ENCODE assay signal across 8 cellular contexts in genomic region chrX:101390664-101391525, GRCh38. TPM values are rescaled to one million over a fixed set of nuclear protein-coding genes. Genes with fewer than 3 reads are reported as not detected.
A peak's percentile ranks its signal among the peaks of the same experiment; 100 is the strongest.
DNase-seq lines count a peak whose midpoint lies in the region; ATAC-seq and TF ChIP-seq lines count a peak whose summit lies in the region.

RPL36A (plus strand) TSS chrX:101391011; CDS start chrX:101391044, 33 bp downstream.

- 31 to 44% (median 41%) methylated on average over 47 of the region's 47 CpGs for WGBS in ovary, 3 donors
- WGBS in thyroid gland, 2 donors, result 1% methylated on average over 13 to 20 of the region's 47 CpGs

- peak; percentile 91 for TF ChIP-seq POLR2A in NB4 (IDR thresholded peaks at IDR 0.05; ENCODE audit: extremely low read depth, insufficient read length)
- peak; percentile 74 for TF ChIP-seq POLR2A in ovary (IDR thresholded peaks at IDR 0.05)
- peak in 1 of 2 donors; percentile 77 for TF ChIP-seq POLR2A in thyroid gland (IDR thresholded peaks at IDR 0.05)

- H3K27ac ChIP-seq in SK-N-MC (peak within 1 kb of the TSS; percentile 88), ovary (peak within 1 kb of the TSS; percentile 1 to 59), thyroid gland (peak within 1 kb of the TSS; percentile 30 to 69 (median 58))

- H3K36me3 ChIP-seq in SK-N-MC (ENCODE audit: insufficient read depth, low read length) (peaks cover 39% of the 10 kb centered on the region), ovary (no peaks in the 10 kb centered on the region), thyroid gland (no peaks in the 10 kb centered on the region)

- H3K9me3 ChIP-seq in SK-N-MC (ENCODE audit: low read depth, low read length) (no peaks in the 10 kb centered on the region), ovary (no peaks in the 10 kb centered on the region), thyroid gland (no peaks in the 10 kb centered on the region)

- H3K27me3 ChIP-seq in ovary, result no peaks in the 10 kb centered on the region
- no peaks in the 10 kb centered on the region for H3K27me3 ChIP-seq in thyroid gland

- no peak for TF ChIP-seq EP300 in ovary (IDR thresholded peaks at IDR 0.05)

- TF ChIP-seq CTCF in NB4 (IDR thresholded peaks at IDR 0.05; ENCODE audit: low read depth, low read length), result peak; percentile 58
- TF ChIP-seq CTCF in ovary (IDR thresholded peaks at IDR 0.05), result peak; percentile 48 to 52 (median 49)
- TF ChIP-seq CTCF in thyroid gland (IDR thresholded peaks at IDR 0.05), result peak in 4 of 6 experiments; percentile 51 to 69 (median 64)

- ATAC-seq in HG02571 (IDR thresholded peaks at IDR 0.05; ENCODE audit: unreplicated experiment), result peak; percentile 81

- DNase-seq in NB4 (ENCODE audit: low read depth) (peak; percentile 96), SK-N-MC (ENCODE audit: low read depth, low spot score) (peak; percentile 83), head of caudate nucleus (peak; percentile 74 to 93 (median 84)), ovary (peak; percentile 76 to 87 (median 83)), thyroid gland (peak; percentile 84)
- DNase-seq in activated naive CD4-positive, alpha-beta T cell treated with anti-CD3 and anti-CD28 coated beads, Interleukin-2, amount 50 U/mL, for 16 hours, result peak; percentile 85

- H3K4me1 ChIP-seq in ovary (ENCODE audit: insufficient read depth), result no peaks in the 10 kb centered on the region
- no peaks in the 10 kb centered on the region for H3K4me1 ChIP-seq in thyroid gland

- intact Hi-C loops in head of caudate nucleus (cut with DNase I) (no loop called here), ovary (cut with DNase I) (no loop called here), thyroid gland (cut with DNase I) (no loop called here)

- H3K9ac ChIP-seq in SK-N-MC (ENCODE audit: insufficient read length), result peak within 1 kb of the TSS; percentile 99

- peak within 1 kb of the TSS; percentile 86 for H3K4me3 ChIP-seq in GM08714 (ENCODE audit: low read length)
- H3K4me3 ChIP-seq in NB4 (ENCODE audit: low read depth, low read length), result peak within 1 kb of the TSS; percentile 99
- H3K4me3 ChIP-seq in SK-N-MC, result peak within 1 kb of the TSS; percentile 86
- H3K4me3 ChIP-seq in ovary, result peak within 1 kb of the TSS; percentile 44
- H3K4me3 ChIP-seq in thyroid gland (replicated peaks in 1 of 3), result peak within 1 kb of the TSS; percentile 9 to 51 (median 30)

RNA-seq across cellular contexts. Expression of gene RPL36A, which starts in this region (rescaled TPM):
- total RNA-seq in ovary, result 1,000 to 10,000 TPM in 1 of 7 donors, 100 to 1,000 TPM in 6; 405 to 2,882 (median 518) TPM
- polyA plus RNA-seq in ovary, result 1,000 to 10,000 TPM; 3,045 to 5,275 TPM
- 1,000 to 10,000 TPM in 2 of 4 donors, 100 to 1,000 TPM in 2; 258 to 2,076 (median 1,246) TPM for total RNA-seq in thyroid gland

Comparison
In these comparisons a context has a peak if more than half of its experiments do, and no peak if none do; other contexts are left out.
1. Peak in every context shown above with its lines: DNase-seq, ATAC-seq, H3K4me3 ChIP-seq and H3K27ac ChIP-seq.
2. H3K4me3 ChIP-seq: peak in every context shown above with its lines; median percentile 99 in NB4; 86 in GM08714; 86 in SK-N-MC; 44 in ovary; 30 in thyroid gland.
3. H3K27ac ChIP-seq: peak in every context shown above with its lines; median percentile 88 in SK-N-MC; 58 in thyroid gland; 30 in ovary.